ENCODE assay signal across 8 cellular contexts in genomic region chr17:50095626-50096037, GRCh38. TPM values are rescaled to one million over a fixed set of nuclear protein-coding genes. Genes with fewer than 3 reads are reported as not detected.
A peak's percentile ranks its signal among the peaks of the same experiment; 100 is the strongest.
DNase-seq lines count a peak whose midpoint lies in the region; TF ChIP-seq lines count a peak whose summit lies in the region.

No MANE protein-coding gene starts in this region.

- H3K27me3 Mint-ChIP-seq in endodermal cell (ENCODE audit: insufficient read depth) = peaks cover 15% of the 10 kb centered on the region
- H3K27me3 Mint-ChIP-seq in nephron progenitor cell (ENCODE audit: low read depth, poor library complexity) = peaks cover 20% of the 10 kb centered on the region

- H3K27me3 ChIP-seq in BLaER1 = no peaks in the 10 kb centered on the region
- peaks cover 3% of the 10 kb centered on the region for H3K27me3 ChIP-seq in NT2/D1 (ENCODE audit: insufficient read depth, insufficient read length)
- no peaks in the 10 kb centered on the region for H3K27me3 ChIP-seq in endodermal cell (ENCODE audit: control insufficient read depth, insufficient read depth, low read length, poor library complexity, severe bottlenecking)

- DNase-seq in NT2/D1 (ENCODE audit: low read depth, low spot score) (no peak), endodermal cell (peak; percentile 77), nephron progenitor cell (peak; percentile 23), NOMO-1 treated with DMSO at 0.1 percent for 48 hours (lab: John Stamatoyannopoulos, UW; ENCODE audit: unreplicated experiment) (no peak), NCI-H1092 (lab: John Stamatoyannopoulos, UW) (no peak)
- no peak for DNase-seq in activated CD4-positive, CD25-positive, alpha-beta regulatory T cell treated with anti-CD3 and anti-CD28 coated beads, Interleukin-2, amount 50 U/mL, for 72 hours
- no peak for DNase-seq in stimulated activated CD8-positive, alpha-beta memory T cell treated with anti-CD3 and anti-CD28 coated beads, Interleukin-4, amount 100 ng/mL, for 48 hours

- 1 to 5% methylated on average over 9 to 12 of the region's 12 CpGs for WGBS in endodermal cell (ENCODE audit: insufficient coverage in 1 of 2, insufficient read length in 1 of 2), 2 experiments

- H3K36me3 Mint-ChIP-seq in endodermal cell (ENCODE audit: low read depth) (peaks cover 10% of the 10 kb centered on the region), nephron progenitor cell (ENCODE audit: low read depth) (peaks cover 9% of the 10 kb centered on the region)

- H3K4me3 ChIP-seq in BLaER1 = peak overlapping the region; percentile 79
- H3K4me3 ChIP-seq in NT2/D1 (ENCODE audit: insufficient read length, low read depth) = peak overlapping the region; percentile 82
- peak overlapping the region; percentile 89 for H3K4me3 ChIP-seq in endodermal cell (ENCODE audit: low read length)

- H3K4me3 Mint-ChIP-seq in endodermal cell = peak overlapping the region; percentile 91
- peak overlapping the region; percentile 99 for H3K4me3 Mint-ChIP-seq in nephron progenitor cell

- H3K36me3 ChIP-seq in BLaER1 = peaks cover 33% of the 10 kb centered on the region
- H3K36me3 ChIP-seq in NT2/D1 (ENCODE audit: insufficient read depth, insufficient read length, low read length) = peaks cover 7% of the 10 kb centered on the region
- peaks cover 8% of the 10 kb centered on the region for H3K36me3 ChIP-seq in endodermal cell (ENCODE audit: control insufficient read depth, insufficient read depth, low read length)

- H3K4me1 ChIP-seq in BLaER1 = peaks cover 17% of the 10 kb centered on the region
- peaks cover 16% of the 10 kb centered on the region for H3K4me1 ChIP-seq in NT2/D1 (ENCODE audit: insufficient read depth, insufficient read length)
- no peaks in the 10 kb centered on the region for H3K4me1 ChIP-seq in endodermal cell (ENCODE audit: control insufficient read depth, insufficient read depth, low read length)

- peaks cover 7% of the 10 kb centered on the region for H4K20me1 ChIP-seq in BLaER1

- H3K27ac ChIP-seq in BLaER1 (peak overlapping the region; percentile 78), endodermal cell (ENCODE audit: low read depth, low read length) (no peak overlapping the region)

- H3K9me3 ChIP-seq in BLaER1 = no peaks in the 10 kb centered on the region
- no peaks in the 10 kb centered on the region for H3K9me3 ChIP-seq in NT2/D1 (ENCODE audit: insufficient read depth, low read length)
- no peaks in the 10 kb centered on the region for H3K9me3 ChIP-seq in endodermal cell (ENCODE audit: control insufficient read depth, low read length)

- H3K27ac Mint-ChIP-seq in endodermal cell = peak overlapping the region; percentile 94
- no peak overlapping the region for H3K27ac Mint-ChIP-seq in nephron progenitor cell

- no peak for TF ChIP-seq CTCF in endodermal cell (conservative IDR thresholded peaks at IDR 0.05)
- TF ChIP-seq CTCF in nephron progenitor cell (IDR thresholded peaks at IDR 0.05) = no peak

- peak overlapping the region; percentile 99 for H3K4me2 ChIP-seq in BLaER1

- peak overlapping the region; percentile 78 for H3K9ac ChIP-seq in BLaER1
- peak overlapping the region; percentile 87 for H3K9ac ChIP-seq in NT2/D1 (ENCODE audit: insufficient read length, low read depth)
- peak overlapping the region; percentile 66 for H3K9ac ChIP-seq in endodermal cell (ENCODE audit: extremely low read depth, low read length, poor library complexity, severe bottlenecking)

- H3K9me3 Mint-ChIP-seq in endodermal cell = no peaks in the 10 kb centered on the region
- no peaks in the 10 kb centered on the region for H3K9me3 Mint-ChIP-seq in nephron progenitor cell

- peaks cover 21% of the 10 kb centered on the region for H3K4me1 Mint-ChIP-seq in endodermal cell
- H3K4me1 Mint-ChIP-seq in nephron progenitor cell = peaks cover 72% of the 10 kb centered on the region

RNA-seq across cellular contexts. Expression of gene PDK2, which starts 0.5 kb away (rescaled TPM):
- 10 to 100 TPM; 23.0 to 24.2 TPM for total RNA-seq in endodermal cell
- polyA plus RNA-seq in endodermal cell (2013, experiment 1 of 2) = 24.0 TPM
- 20.7 TPM for polyA plus RNA-seq in endodermal cell (2013, experiment 2 of 2)

RNA-seq across cellular contexts. Expression of gene SAMD14, which starts 34.3 kb away (rescaled TPM):
- 10 to 100 TPM in 1 of 2 donors, 1 to 10 TPM in 1; 9.5 to 23.2 TPM for total RNA-seq in endodermal cell
- polyA plus RNA-seq in endodermal cell (2013, experiment 1 of 2) = 28.9 TPM
- polyA plus RNA-seq in endodermal cell (2013, experiment 2 of 2) = 28.6 TPM

RNA-seq across cellular contexts. Expression of gene ITGA3, which starts 39.7 kb away (rescaled TPM):
- 10 to 100 TPM; 16.6 to 21.7 TPM for total RNA-seq in endodermal cell
- 12.1 TPM for polyA plus RNA-seq in endodermal cell (2013, experiment 1 of 2)
- polyA plus RNA-seq in endodermal cell (2013, experiment 2 of 2) = 14.6 TPM

RNA-seq across cellular contexts. Expression of gene PPP1R9B, which starts 54.8 kb away (rescaled TPM):
- total RNA-seq in endodermal cell = 10 to 100 TPM; 24.1 to 34.6 TPM
- polyA plus RNA-seq in endodermal cell (2013, experiment 1 of 2) = 27.5 TPM
- polyA plus RNA-seq in endodermal cell (2013, experiment 2 of 2) = 28.4 TPM

Comparison
In these comparisons a context has a peak if more than half of its experiments do, and no peak if none do; other contexts are left out.
1. DNase-seq: peak in endodermal cell (single experiment) and nephron progenitor cell (single experiment); none in NT2/D1 (single experiment), NOMO-1 treated with DMSO at 0.1 percent for 48 hours (single experiment), activated CD4-positive, CD25-positive, alpha-beta regulatory T cell treated with anti-CD3 and anti-CD28 coated beads, Interleukin-2, amount 50 U/mL, for 72 hours (single experiment), stimulated activated CD8-positive, alpha-beta memory T cell treated with anti-CD3 and anti-CD28 coated beads, Interleukin-4, amount 100 ng/mL, for 48 hours (single experiment) and NCI-H1092 (single experiment).
2. Peak in every context shown above with its lines, with median percentiles within 50 percentile points of each other: H3K4me3 ChIP-seq and H3K9ac ChIP-seq.